Comparison of ENCODE assay signal across 10 cellular contexts in genomic region chr3:134672571-134672970, GRCh38. TPM values are rescaled to one million over a fixed set of nuclear protein-coding genes. Genes with fewer than 3 reads are reported as not detected.
"Had no signal": no experiment of that assay in that cellular context is flagged by ENCODE, and none has a peak within 500 bp of the region (broad histone marks: within the 10 kb centered on the region; RNA-seq: fewer than 3 reads in every experiment).

No MANE protein-coding gene starts in this region.

- H3K4me2 ChIP-seq: GM23338 had no signal

- DNase-seq: HFFc6 had no signal

- ATAC-seq: GM23338, HCT116, HepG2, K562 had no signal

- H3K27ac ChIP-seq: HL-60 had no signal

- H3K36me3 ChIP-seq: HAP-1 had no signal

- FAIRE-seq: H1, H54, HepG2, K562 had no signal

- H3K4me3 Mint-ChIP-seq: GM23338, HFFc6 had no signal

- H2AFZ ChIP-seq: GM23338 had no signal

- H3K4me1 Mint-ChIP-seq: GM23338 had no signal

- H3K4me3 ChIP-seq: GM23338, HAP-1, K562 had no signal

- H3K27ac Mint-ChIP-seq: GM23338, HFFc6 had no signal

- H3K9me3 ChIP-seq: HAP-1 had no signal

- H3K4me1 ChIP-seq: HAP-1 had no signal

RNA-seq across cellular contexts. Expression of gene KY, which starts 21.7 kb away (rescaled TPM):
- total RNA-seq: GM23338, H1, HepG2, HT1080, K562 had no signal
- polyA plus RNA-seq: GM23338, H1, HepG2, K562 had no signal
